In genomic region chr17:81160306-81160705, GRCh38 we compare ENCODE assay signal across 12 cellular contexts. TPM values are rescaled to one million over a fixed set of nuclear protein-coding genes. Genes with fewer than 3 reads are reported as not detected.
DNase-seq lines count a peak whose midpoint lies in the region; ATAC-seq and TF ChIP-seq lines count a peak whose summit lies in the region.
"Had no signal": no experiment of that assay in that cellular context is flagged by ENCODE, and none has a peak within 500 bp of the region (broad histone marks: within the 10 kb centered on the region; RNA-seq: fewer than 3 reads in every experiment).

No MANE protein-coding gene starts in this region.

- no peak overlapping the region for H3K4me3 Mint-ChIP-seq in activated naive CD4-positive, alpha-beta T cell treated with anti-CD3 and anti-CD28 coated beads, Interleukin-2, amount 10 ng/mL, durations not matched to agents 7 days and 5 days
- H3K4me3 Mint-ChIP-seq: brain had no signal

- ATAC-seq in esophagus mucosa (peak; percentile 13), GM19463 (IDR thresholded peaks at IDR 0.05; ENCODE audit: unreplicated experiment) (no peak)

- H3K4me1 ChIP-seq in tibial nerve = peaks cover 0 to 34% (median under 1%) of the 10 kb centered on the region in 4 donors

- H3K36me3 ChIP-seq in tibial nerve = no peaks in the 10 kb centered on the region

- no peaks in the 10 kb centered on the region for H3K9me3 ChIP-seq in tibial nerve

- TF ChIP-seq EP300 in tibial nerve (IDR thresholded peaks at IDR 0.05) = no peak

- 26 to 78% methylated on average over 10 to 20 of the region's 28 CpGs for WGBS in tibial nerve, 2 donors

- H3K36me3 Mint-ChIP-seq in activated naive CD4-positive, alpha-beta T cell treated with anti-CD3 and anti-CD28 coated beads, Interleukin-2, amount 10 ng/mL, durations not matched to agents 7 days and 5 days = no peaks in the 10 kb centered on the region
- H3K36me3 Mint-ChIP-seq: brain had no signal

- no peak for TF ChIP-seq CTCF in tibial nerve (IDR thresholded peaks at IDR 0.05)

- peaks cover 2% of the 10 kb centered on the region for H3K4me1 Mint-ChIP-seq in activated naive CD4-positive, alpha-beta T cell treated with anti-CD3 and anti-CD28 coated beads, Interleukin-2, amount 10 ng/mL, durations not matched to agents 7 days and 5 days

- no peak overlapping the region for H3K27ac Mint-ChIP-seq in activated naive CD4-positive, alpha-beta T cell treated with anti-CD3 and anti-CD28 coated beads, Interleukin-2, amount 10 ng/mL, durations not matched to agents 7 days and 5 days

- H3K27me3 Mint-ChIP-seq in activated naive CD4-positive, alpha-beta T cell treated with anti-CD3 and anti-CD28 coated beads, Interleukin-2, amount 10 ng/mL, durations not matched to agents 7 days and 5 days = peaks cover 49% of the 10 kb centered on the region

- DNase-seq in activated naive CD4-positive, alpha-beta T cell treated with anti-CD3 and anti-CD28 coated beads, Interleukin-2, amount 10 ng/mL, durations not matched to agents 7 days and 5 days = peak; percentile 32
- no peak for DNase-seq in activated naive CD4-positive, alpha-beta T cell (lab: John Stamatoyannopoulos, UW)
- DNase-seq in midbrain (lab: John Stamatoyannopoulos, UW) (peak; percentile 27), tibial nerve (ENCODE audit: low spot score in 2 of 2) (no peak), NCI-H1930 (lab: John Stamatoyannopoulos, UW) (no peak), SHP77 (lab: John Stamatoyannopoulos, UW) (no peak)
- DNase-seq: DMS79, erythroblast had no signal

- H3K27me3 ChIP-seq in tibial nerve = no peaks in the 10 kb centered on the region

- no peak for TF ChIP-seq POLR2A in tibial nerve (IDR thresholded peaks at IDR 0.05)

- peak overlapping the region; percentile 28 to 60 (median 33) for H3K27ac ChIP-seq in tibial nerve

- CTCF ChIA-PET in activated naive CD4-positive, alpha-beta T cell treated with anti-CD3 and anti-CD28 coated beads, Interleukin-2, amount 10 ng/mL, durations not matched to agents 7 days and 5 days (lab: Charles Lee) = no interaction called here

- H3K9me3 Mint-ChIP-seq in activated naive CD4-positive, alpha-beta T cell treated with anti-CD3 and anti-CD28 coated beads, Interleukin-2, amount 10 ng/mL, durations not matched to agents 7 days and 5 days = no peaks in the 10 kb centered on the region
- H3K9me3 Mint-ChIP-seq: brain had no signal

- peak overlapping the region; percentile 7 to 31 (median 22) for H3K4me3 ChIP-seq in tibial nerve

RNA-seq across cellular contexts. Expression of gene PVALEF, which starts 5.0 kb away (rescaled TPM):
- total RNA-seq in esophagus mucosa = not detected
- not detected for total RNA-seq in tibial nerve
- total RNA-seq: omental fat pad had no signal

RNA-seq across cellular contexts. Expression of gene AATK, which starts 5.7 kb away (rescaled TPM):
- total RNA-seq in esophagus mucosa (0.56 TPM), tibial nerve (100 to 1,000 TPM; 247 to 385 (median 322) TPM)

Comparison
In these comparisons a context has a peak if more than half of its experiments do, and no peak if none do; other contexts are left out.
1. DNase-seq: peak in activated naive CD4-positive, alpha-beta T cell treated with anti-CD3 and anti-CD28 coated beads, Interleukin-2, amount 10 ng/mL, durations not matched to agents 7 days and 5 days (single experiment) and midbrain (single experiment); none in activated naive CD4-positive, alpha-beta T cell (0 of 4), tibial nerve (0 of 2), NCI-H1930 (0 of 2) and SHP77 (0 of 2).
2. RNA of gene AATK, which starts 5.7 kb away (total RNA-seq): 247 to 385 TPM in tibial nerve; 0.56 TPM in esophagus mucosa (single experiment); every median in the first group is over 100 times any median in the second.